Comparison of ENCODE assay signal across 7 cellular contexts in the genomic region with DNA sequence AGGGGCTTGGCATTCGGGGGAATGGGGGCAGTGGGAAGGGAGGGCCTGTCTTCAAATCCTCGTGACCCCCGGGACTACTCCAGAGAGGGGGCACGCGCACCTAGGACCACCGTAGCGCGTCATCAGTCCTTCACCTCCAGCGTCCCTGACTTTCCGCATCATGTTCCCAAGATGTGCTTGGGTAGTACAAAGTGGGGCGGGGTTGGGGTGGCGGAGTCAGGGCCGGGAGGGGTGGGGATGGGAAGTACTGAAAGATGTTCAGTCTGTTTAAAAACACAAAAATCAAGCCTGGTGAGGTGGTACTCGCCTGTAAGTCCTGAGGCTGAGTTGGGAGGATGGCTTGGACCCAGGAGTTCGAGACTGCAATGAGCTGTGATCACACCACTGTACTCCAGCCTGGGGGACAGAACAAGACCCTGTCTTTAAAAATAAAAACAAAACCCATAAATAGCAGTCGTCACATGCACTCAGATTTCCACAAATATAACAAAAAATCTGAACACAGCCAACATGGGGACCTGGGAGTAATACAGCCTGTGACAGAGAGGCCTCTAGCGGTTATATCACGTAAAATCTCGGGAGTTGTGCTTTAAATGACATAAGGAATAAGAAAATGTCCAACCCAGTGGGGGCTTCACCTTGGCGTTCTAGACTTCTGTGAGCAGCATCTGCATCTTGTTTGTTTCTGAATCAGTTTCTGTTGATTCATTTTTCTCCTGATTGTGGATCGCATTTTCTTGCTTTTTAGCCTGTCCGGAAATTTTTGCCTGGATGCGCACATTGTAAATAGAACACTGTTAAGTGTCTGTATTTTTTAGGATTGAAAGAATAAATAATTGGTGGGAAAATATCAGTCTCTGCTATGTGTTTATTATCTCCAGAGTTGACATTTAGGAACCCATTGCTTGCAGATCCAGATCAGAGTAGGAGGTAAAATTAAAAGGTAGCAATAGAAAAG. TPM values are rescaled to one million over a fixed set of nuclear protein-coding genes. Genes with fewer than 3 reads are reported as not detected.
DNase-seq lines count a peak whose midpoint lies in the region; ATAC-seq, FAIRE-seq and TF ChIP-seq lines count a peak whose summit lies in the region.

No MANE protein-coding gene starts in this region.

- H4K20me1 ChIP-seq in GM12878 (ENCODE audit: control insufficient read depth, insufficient read depth): no peaks in the 10 kb centered on the region

- no peaks in the 10 kb centered on the region for H3K9me3 ChIP-seq in KOPT-K1 (ENCODE audit: insufficient read depth, low read length, poor library complexity, severe bottlenecking)
- no peaks in the 10 kb centered on the region; the same call in 2 of the 3 replicates for H3K9me3 ChIP-seq in GM12878 (replicated peaks; ENCODE audit: control insufficient read depth, insufficient read depth, low read length)
- no peaks in the 10 kb centered on the region for H3K9me3 ChIP-seq in iPS DF 6.9 (ENCODE audit: control insufficient read depth, insufficient read depth, low read length)

- peak overlapping the region; percentile 52 for H3K27ac ChIP-seq in KOPT-K1 (ENCODE audit: low read depth, low read length, poor library complexity, severe bottlenecking)
- H3K27ac ChIP-seq in GM12878 (ENCODE audit: control insufficient read depth, insufficient read depth): no peak overlapping the region
- no peak overlapping the region for H3K27ac ChIP-seq in iPS DF 6.9 (ENCODE audit: low read length)

- no peak for FAIRE-seq in GM12878 (lab: Jason Lieb, UNC)

- no peak for TF ChIP-seq POLR2A in GM12878 (IDR thresholded peaks at IDR 0.05; ENCODE audit: low read depth, low read length)

- peak overlapping the region; percentile 90 for H3K4me2 ChIP-seq in GM12878 (ENCODE audit: control insufficient read depth, insufficient read depth)

- H3K4me3 ChIP-seq in GM12878 (peak overlapping the region; percentile 51; the same call in 1 of the 2 replicates), iPS DF 6.9 (ENCODE audit: low read length) (peak overlapping the region; percentile 41; the same call in 1 of the 2 replicates)

- no peak for TF ChIP-seq EP300 in GM12878 (IDR thresholded peaks at IDR 0.05; ENCODE audit: borderline replicate concordance in 1 of 2, control insufficient read depth in 1 of 2, low read depth in 2 of 2, low read length in 2 of 2)

- in situ Hi-C loops in GM12878 (cut with MboI): no loop called here

- peak; percentile 63 to 76 (median 74) for TF ChIP-seq CTCF in GM12878 (IDR thresholded peaks at IDR 0.05 in 2 of 3, conservative IDR thresholded peaks at IDR 0.05 in 1 of 3; ENCODE audit: control insufficient read depth in 2 of 3, extremely low read depth in 1 of 3, insufficient read depth in 1 of 3, low read depth in 3 of 3, low read length in 3 of 3)

- H2AFZ ChIP-seq in GM12878 (ENCODE audit: control insufficient read depth, low read depth, low read length): peak overlapping the region; percentile 54

- CTCF ChIA-PET in GM12878 (lab: Yijun Ruan, JAX): interaction anchor here (0.6 to 3.7 kb wide), 10 partner anchors 18 to 433 kb away, joined by 3 to 17 read pairs (median 3); a partner anchor contains a TSS

- RAD21 ChIA-PET in GM12878 (lab: Charles Lee; ENCODE audit: unreplicated experiment): interaction anchor here (0.6 kb wide), 1 partner anchor 48 kb away, joined by 3 read pairs; no protein-coding TSS in a partner anchor

- WGBS in GM12878 (ENCODE audit: insufficient coverage, insufficient replicate concordance, low lambda C conversion rate, missing lambda C conversion rate): 16% methylated on average over 18 of the region's 23 CpGs
- WGBS in iPS DF 6.9 (ENCODE audit: insufficient coverage, insufficient read length): no CpG with 5 or more reads among the region's 23 CpGs

- no peaks in the 10 kb centered on the region; the same call in 1 of the 2 replicates for H3K4me1 ChIP-seq in GM12878 (ENCODE audit: control insufficient read depth, insufficient read depth, low read length)
- peaks cover 3% of the 10 kb centered on the region; the same call in 1 of the 2 replicates for H3K4me1 ChIP-seq in iPS DF 6.9 (ENCODE audit: control insufficient read depth, insufficient read depth, low read length)

- H3K27me3 ChIP-seq in GM12878 (replicated peaks in 1 of 2; ENCODE audit: control insufficient read depth in 2 of 2, insufficient read depth in 2 of 2, low read length in 1 of 2) (peaks cover 5 to 12% of the 10 kb centered on the region in 2 experiments), iPS DF 6.9 (ENCODE audit: control insufficient read depth, insufficient read depth, low read length) (no peaks in the 10 kb centered on the region)

- ATAC-seq in GM12878: peak; percentile 75
- peak; percentile 80 for ATAC-seq in sciatic nerve
- no peak for ATAC-seq in GM21515 (IDR thresholded peaks at IDR 0.05; ENCODE audit: unreplicated experiment)

- TF ChIP-seq RAD21 in GM12878 (IDR thresholded peaks at IDR 0.05; ENCODE audit: insufficient read depth, low read depth, low read length): peak; percentile 73

- DNase-seq in GDM1 (lab: John Stamatoyannopoulos, UW): peak; percentile 17
- peak; percentile 85 for DNase-seq in RKO (ENCODE audit: low spot score)
- DNase-seq in GM12878 (ENCODE audit: low read depth, low spot score): no peak
- DNase-seq in iPS DF 6.9 (ENCODE audit: low read depth, low spot score): no peak
- no peak for DNase-seq in sciatic nerve (ENCODE audit: low spot score)

- intact Hi-C loops in GM12878 (cut with micrococcal nuclease; ENCODE audit: unreplicated experiment): loop anchor here (1.0 to 10.0 kb wide), 2 partner anchors 31 to 140 kb away; no protein-coding TSS in a partner anchor
- intact Hi-C loops in sciatic nerve (cut with DNase I): no loop called here

- SMC1A ChIA-PET in GM12878 (lab: Charles Lee; ENCODE audit: uncharacterized antibody, unreplicated experiment): interaction anchor here (1.1 to 1.6 kb wide), 2 partner anchors 25 to 29 kb away, joined by 3 to 8 read pairs; no protein-coding TSS in a partner anchor

- POLR2A ChIA-PET in GM12878 (lab: Charles Lee): no interaction called here

- BruUV-seq in GM12878 (replicated peaks; lab: Mats Ljungman, UMichigan): no TSS peak

- H3K9ac ChIP-seq in GM12878 (ENCODE audit: control insufficient read depth, insufficient read depth, low read length): no peak overlapping the region

- H3K79me2 ChIP-seq in GM12878 (ENCODE audit: control insufficient read depth, insufficient read depth, low read length): no peaks in the 10 kb centered on the region

- H3K36me3 ChIP-seq in KOPT-K1 (ENCODE audit: insufficient read depth, low read length) (no peaks in the 10 kb centered on the region), GM12878 (ENCODE audit: control insufficient read depth in 2 of 2, insufficient read depth in 2 of 2, low read length in 1 of 2) (no peaks in the 10 kb centered on the region), iPS DF 6.9 (ENCODE audit: control insufficient read depth, insufficient read depth, low read length) (no peaks in the 10 kb centered on the region)

RNA-seq across cellular contexts. Expression of a gene that starts 0.7 kb away (rescaled TPM):
- 0.10 TPM in 1 of 2 replicates, not detected in the other for total RNA-seq in GM12878 (2013; cell fraction: nucleolus; rRNA removed)
- under 0.01 TPM in 1 of 2 replicates, not detected in the other for total RNA-seq in GM12878 (2014; rRNA removed)
- total RNA-seq in GM12878 (2014; rRNA removed; fragmentation: Illumina TruSeq; extraction: Trizol): not detected in 2 replicates
- total RNA-seq in GM12878 (2021): 0.05 and 0.23 TPM in 2 replicates
- not detected for polyA plus RNA-seq in GM12878 (2011; ENCODE audit: low read depth)
- not detected in 2 replicates for polyA plus RNA-seq in GM12878 (2011; rRNA removed)
- not detected in 2 replicates for polyA plus RNA-seq in GM12878 (2011; cell fraction: cytosol; rRNA removed)
- polyA plus RNA-seq in GM12878 (2011; cell fraction: nucleus; rRNA removed): not detected in 2 replicates
- polyA plus RNA-seq in GM12878 (2012): 0.04 TPM in 2 replicates
- 0.01 TPM in 1 of 2 replicates, not detected in the other for polyA plus RNA-seq in GM12878 (2014; fragmentation: Illumina TruSeq; extraction: Trizol)
- polyA plus RNA-seq in GM12878 (2014; fragmentation: Nextera tagmentation; extraction: Ambion mirVana): under 1 TPM in 1 of 2 experiments, not detected in 1; 0.04 TPM
- polyA plus RNA-seq in GM12878 (2014; rRNA removed): not detected in 2 replicates
- not detected for polyA plus RNA-seq in GM12878 (2016; fragmentation: Nextera tagmentation; extraction: Ambion mirVana)
- not detected in 2 replicates for polyA minus RNA-seq in GM12878 (2011; rRNA and poly(A)+ RNA removed)
- polyA minus RNA-seq in GM12878 (2011; cell fraction: cytosol; rRNA and poly(A)+ RNA removed): 0.40 and 0.94 TPM in 2 replicates
- polyA minus RNA-seq in GM12878 (2011; cell fraction: nucleus; rRNA and poly(A)+ RNA removed): 0.12 TPM in 1 of 2 replicates, not detected in the other
- 34.0 TPM for total RNA-seq in sciatic nerve

RNA-seq across cellular contexts. Expression of a gene that starts 33.1 kb away (rescaled TPM):
- not detected in 2 replicates for total RNA-seq in GM12878 (2013; cell fraction: nucleolus; rRNA removed)
- total RNA-seq in GM12878 (2014; rRNA removed) (not detected in 2 replicates), GM12878 (2014; rRNA removed; fragmentation: Illumina TruSeq; extraction: Trizol) (not detected in 2 replicates), GM12878 (2021) (not detected in 2 replicates), sciatic nerve (0.80 TPM)
- not detected for polyA plus RNA-seq in GM12878 (2011; ENCODE audit: low read depth)
- polyA plus RNA-seq in GM12878 (2011; rRNA removed) (not detected in 2 replicates), GM12878 (2014; fragmentation: Illumina TruSeq; extraction: Trizol) (not detected in 2 replicates), GM12878 (2014; fragmentation: Nextera tagmentation; extraction: Ambion mirVana) (not detected), GM12878 (2014; rRNA removed) (0.10 TPM in 1 of 2 replicates, not detected in the other), GM12878 (2016; fragmentation: Nextera tagmentation; extraction: Ambion mirVana) (not detected)
- polyA plus RNA-seq in GM12878 (2011; cell fraction: cytosol; rRNA removed): not detected in 2 replicates
- not detected in 2 replicates for polyA plus RNA-seq in GM12878 (2011; cell fraction: nucleus; rRNA removed)
- not detected in 2 replicates for polyA plus RNA-seq in GM12878 (2012)
- not detected in 2 replicates for polyA minus RNA-seq in GM12878 (2011; rRNA and poly(A)+ RNA removed)
- 0.67 TPM in 1 of 2 replicates, not detected in the other for polyA minus RNA-seq in GM12878 (2011; cell fraction: cytosol; rRNA and poly(A)+ RNA removed)
- polyA minus RNA-seq in GM12878 (2011; cell fraction: nucleus; rRNA and poly(A)+ RNA removed): not detected in 2 replicates

RNA-seq across cellular contexts. Expression of a gene that starts 58.1 kb away (rescaled TPM):
- total RNA-seq in GM12878 (2013; cell fraction: nucleolus; rRNA removed): not detected in 2 replicates
- not detected in 2 replicates for total RNA-seq in GM12878 (2014; rRNA removed)
- total RNA-seq in GM12878 (2014; rRNA removed; fragmentation: Illumina TruSeq; extraction: Trizol): not detected in 2 replicates
- total RNA-seq in GM12878 (2021): not detected in 2 replicates
- not detected for polyA plus RNA-seq in GM12878 (2011; ENCODE audit: low read depth)
- not detected in 2 replicates for polyA plus RNA-seq in GM12878 (2011; rRNA removed)
- not detected in 2 replicates for polyA plus RNA-seq in GM12878 (2011; cell fraction: cytosol; rRNA removed)
- not detected in 2 replicates for polyA plus RNA-seq in GM12878 (2011; cell fraction: nucleus; rRNA removed)
- polyA plus RNA-seq in GM12878 (2012): not detected in 2 replicates
- polyA plus RNA-seq in GM12878 (2014; fragmentation: Illumina TruSeq; extraction: Trizol): not detected in 2 replicates
- not detected for polyA plus RNA-seq in GM12878 (2014; fragmentation: Nextera tagmentation; extraction: Ambion mirVana)
- polyA plus RNA-seq in GM12878 (2014; rRNA removed): not detected in 2 replicates
- not detected for polyA plus RNA-seq in GM12878 (2016; fragmentation: Nextera tagmentation; extraction: Ambion mirVana)
- not detected in 2 replicates for polyA minus RNA-seq in GM12878 (2011; rRNA and poly(A)+ RNA removed)
- not detected in 2 replicates for polyA minus RNA-seq in GM12878 (2011; cell fraction: cytosol; rRNA and poly(A)+ RNA removed)
- not detected in 2 replicates for polyA minus RNA-seq in GM12878 (2011; cell fraction: nucleus; rRNA and poly(A)+ RNA removed)
- 0.53 TPM for total RNA-seq in sciatic nerve

Comparison
In these comparisons a context has a peak if more than half of its experiments do, and no peak if none do; other contexts are left out.
1. DNase-seq: peak in GDM1 (single experiment) and RKO (single experiment); none in GM12878 (single experiment), iPS DF 6.9 (single experiment) and sciatic nerve (single experiment).
2. RNA of a gene that starts 0.7 kb away (total RNA-seq): 34.0 TPM in sciatic nerve (single experiment); under 0.01 to 0.23 TPM in GM12878; every median in the first group is over 10 times any median in the second.